In the genomic region with DNA sequence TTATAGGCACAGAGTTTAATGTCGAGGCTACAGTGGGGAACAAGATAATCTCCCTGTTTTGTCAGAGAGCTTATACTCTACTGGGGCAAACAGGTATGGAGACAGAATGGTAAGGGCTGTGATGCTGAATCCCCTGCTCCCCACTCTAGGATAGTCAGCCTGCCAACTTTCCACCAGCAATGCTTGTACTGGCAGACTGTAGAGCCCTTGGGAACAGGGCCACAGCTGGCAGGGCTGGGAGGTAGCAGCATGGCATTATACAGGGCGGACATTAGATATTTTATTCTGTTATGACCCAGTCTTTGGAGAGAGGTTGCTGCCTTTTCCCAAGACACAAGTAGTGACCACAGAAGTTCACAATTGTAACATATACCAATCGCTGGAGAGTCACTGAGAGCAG, we compare ENCODE assay signal across 27 cellular contexts.
DNase-seq lines count a peak whose midpoint lies in the region; ATAC-seq and TF ChIP-seq lines count a peak whose summit lies in the region.
"Had no signal": no experiment of that assay in that cellular context is flagged by ENCODE, and none has a peak within 500 bp of the region (broad histone marks: within the 10 kb centered on the region; RNA-seq: fewer than 3 reads in every experiment).

No MANE protein-coding gene starts in this region.

- H3K27ac ChIP-seq in aorta (ENCODE audit: low read depth in 1 of 2, low read length in 2 of 2), result no peak overlapping the region
- H3K27ac ChIP-seq: 22Rv1; A549; BLaER1; BLaER1 treated with 17β-estradiol and CSF1 and Interleukin-3, amounts not matched to agents 10 nM and 100 nM; C4-2B had no signal

- H3K36me3 ChIP-seq in aorta (ENCODE audit: control insufficient read depth in 1 of 2, insufficient read depth in 2 of 2, low read length in 1 of 2), result no peaks in the 10 kb centered on the region
- H3K36me3 ChIP-seq: BE2C; BLaER1; BLaER1 treated with 17β-estradiol and CSF1 and Interleukin-3, amounts not matched to agents 10 nM and 100 nM had no signal

- no peak overlapping the region for H3K4me3 ChIP-seq in aorta (ENCODE audit: low read length in 2 of 2)
- H3K4me3 ChIP-seq: A549; BLaER1; BLaER1 treated with 17β-estradiol and CSF1 and Interleukin-3, amounts not matched to agents 10 nM and 100 nM had no signal

- in situ Hi-C loops in GM13976 (cut with MboI; ENCODE audit: low sequenced_read_pairs, unreplicated experiment), result no loop called here

- H3K4me1 ChIP-seq in aorta (ENCODE audit: control insufficient read depth in 1 of 2, insufficient read depth in 2 of 2, low read length in 2 of 2), result no peaks in the 10 kb centered on the region
- H3K4me1 ChIP-seq: A549; BE2C; BLaER1; BLaER1 treated with 17β-estradiol and CSF1 and Interleukin-3, amounts not matched to agents 10 nM and 100 nM; Caco-2 had no signal

- intact Hi-C loops in aorta (cut with DNase I), result no loop called here

- DNase-seq in aorta (peak in 1 of 2 donors; percentile 52), GM13976 (ENCODE audit: low spot score) (no peak)
- DNase-seq: 8988T; ACHN; AML-193; BE2C; C1 segment of cervical spinal cord; Caco-2; Calu3; CD4-positive, alpha-beta memory T cell; CD4-positive, alpha-beta T cell; CD4-positive, CD25-positive, alpha-beta regulatory T cell; CD8-positive, alpha-beta memory T cell; CD8-positive, alpha-beta T cell; COR-L47; DMS 273 treated with DMSO at 0.1 percent for 48 hours; DMS153; DMS53; DMS79; DMS79 treated with DMSO at 0.1 percent for 48 hours; DND-41; EL had no signal

- no peak for TF ChIP-seq CTCF in GM13976 (IDR thresholded peaks at IDR 0.05; ENCODE audit: borderline replicate concordance, control extremely low read depth, extremely low read depth, insufficient read depth, missing control alignments)

- WGBS in aorta, 2 donors, result 29 to 32% methylated on average over 3 of the region's 3 CpGs

- peak; percentile 60 for ATAC-seq in aorta (ENCODE audit: low FRiP score)
- ATAC-seq: A549; CD8-positive, alpha-beta T cell had no signal

- H3K27me3 ChIP-seq in aorta (ENCODE audit: control insufficient read depth in 1 of 2, insufficient read depth in 2 of 2, low read length in 1 of 2), result no peaks in the 10 kb centered on the region
- H3K27me3 ChIP-seq: BE2C, BLaER1 had no signal

- H3K9me3 ChIP-seq in aorta (ENCODE audit: control insufficient read depth, low read length), result peaks cover 1% of the 10 kb centered on the region
- H3K9me3 ChIP-seq: A549, BE2C, Caco-2 had no signal
